In genomic region chr22:25540912-25541660, GRCh38 we compare ENCODE assay signal across 20 cellular contexts.
DNase-seq lines count a peak whose midpoint lies in the region; ATAC-seq, FAIRE-seq and TF ChIP-seq lines count a peak whose summit lies in the region.
"Had no signal": no experiment of that assay in that cellular context is flagged by ENCODE, and none has a peak within 500 bp of the region (broad histone marks: within the 10 kb centered on the region; RNA-seq: fewer than 3 reads in every experiment).

No MANE protein-coding gene starts in this region.

- H3K27me3 ChIP-seq in muscle layer of colon (ENCODE audit: control insufficient read depth in 1 of 2, insufficient read depth in 2 of 2, low read length in 2 of 2), result no peaks in the 10 kb centered on the region
- H3K27me3 ChIP-seq in WERI-Rb-1 (ENCODE audit: insufficient read depth, low read depth, severe bottlenecking), result no peaks in the 10 kb centered on the region
- H3K27me3 ChIP-seq: BLaER1 treated with 17β-estradiol and CSF1 and Interleukin-3, amounts not matched to agents 10 nM and 100 nM had no signal

- no peaks in the 10 kb centered on the region for H3K9me3 Mint-ChIP-seq in dendritic cell treated with granulocyte-macrophage colony-stimulating factor and Interleukin-4, amounts not matched to agents 40 ng/mL and 50 ng/mL, for 4 days
- H3K9me3 Mint-ChIP-seq: GM23338 had no signal

- H3K27ac Mint-ChIP-seq in dendritic cell treated with granulocyte-macrophage colony-stimulating factor and Interleukin-4, amounts not matched to agents 40 ng/mL and 50 ng/mL, for 4 days, result peak overlapping the region; percentile 73
- H3K27ac Mint-ChIP-seq: B cell; CD4-positive, CD25-positive, alpha-beta regulatory T cell; CD8-positive, alpha-beta memory T cell; GM23338; HFFc6 had no signal

- no peaks in the 10 kb centered on the region for H3K36me3 Mint-ChIP-seq in dendritic cell treated with granulocyte-macrophage colony-stimulating factor and Interleukin-4, amounts not matched to agents 40 ng/mL and 50 ng/mL, for 4 days (ENCODE audit: low read depth)

- H3K9ac ChIP-seq in muscle layer of colon (ENCODE audit: low read length), result no peak overlapping the region
- H3K9ac ChIP-seq: BLaER1 treated with 17β-estradiol and CSF1 and Interleukin-3, amounts not matched to agents 10 nM and 100 nM had no signal

- H3K9me3 ChIP-seq in muscle layer of colon (ENCODE audit: low read length) (peaks cover 6% of the 10 kb centered on the region), WERI-Rb-1 (ENCODE audit: severe bottlenecking) (no peaks in the 10 kb centered on the region)
- H3K9me3 ChIP-seq: BLaER1 treated with 17β-estradiol and CSF1 and Interleukin-3, amounts not matched to agents 10 nM and 100 nM had no signal

- H3K36me3 ChIP-seq in muscle layer of colon (ENCODE audit: insufficient read depth, low read length), result no peaks in the 10 kb centered on the region
- no peaks in the 10 kb centered on the region for H3K36me3 ChIP-seq in WERI-Rb-1
- H3K36me3 ChIP-seq: BLaER1 treated with 17β-estradiol and CSF1 and Interleukin-3, amounts not matched to agents 10 nM and 100 nM had no signal

- peak overlapping the region in 1 of 2 donors; percentile 19 for H3K4me3 ChIP-seq in muscle layer of colon (ENCODE audit: low read depth in 1 of 2, low read length in 2 of 2)
- H3K4me3 ChIP-seq in WERI-Rb-1 (ENCODE audit: low read depth, low read length), result no peak overlapping the region
- H3K4me3 ChIP-seq: BLaER1 treated with 17β-estradiol and CSF1 and Interleukin-3, amounts not matched to agents 10 nM and 100 nM; GM23338 had no signal

- TF ChIP-seq CTCF in WERI-Rb-1 (IDR thresholded peaks at IDR 0.05; ENCODE audit: low read depth, low read length), result no peak

- H3K4me1 ChIP-seq in muscle layer of colon (ENCODE audit: insufficient read depth, low read length), result peaks cover 54% of the 10 kb centered on the region

- peak overlapping the region; percentile 53 for H3K27ac ChIP-seq in muscle layer of colon (ENCODE audit: low read depth, low read length)
- H3K27ac ChIP-seq in WERI-Rb-1, result no peak overlapping the region
- H3K27ac ChIP-seq: BLaER1 treated with 17β-estradiol and CSF1 and Interleukin-3, amounts not matched to agents 10 nM and 100 nM had no signal

- intact Hi-C loops in dendritic cell treated with granulocyte-macrophage colony-stimulating factor and Interleukin-4, amounts not matched to agents 40 ng/mL and 50 ng/mL, for 4 days (cut with micrococcal nuclease), result loop anchor here (10.0 kb wide), 3 partner anchors 84 to 234 kb away; no protein-coding TSS in a partner anchor

- ATAC-seq in GM18873 (IDR thresholded peaks at IDR 0.05; ENCODE audit: low FRiP score, unreplicated experiment) (no peak), HG03442 (IDR thresholded peaks at IDR 0.05; ENCODE audit: unreplicated experiment) (no peak)
- ATAC-seq: GM23338, HCT116 had no signal

- peaks cover 57% of the 10 kb centered on the region for H3K4me1 Mint-ChIP-seq in dendritic cell treated with granulocyte-macrophage colony-stimulating factor and Interleukin-4, amounts not matched to agents 40 ng/mL and 50 ng/mL, for 4 days (ENCODE audit: low read depth)
- H3K4me1 Mint-ChIP-seq: CD8-positive, alpha-beta memory T cell had no signal

- TF ChIP-seq EP300 in Ishikawa (IDR thresholded peaks at IDR 0.05; ENCODE audit: borderline replicate concordance), result no peak

- no peaks in the 10 kb centered on the region for H3K27me3 Mint-ChIP-seq in dendritic cell treated with granulocyte-macrophage colony-stimulating factor and Interleukin-4, amounts not matched to agents 40 ng/mL and 50 ng/mL, for 4 days
- H3K27me3 Mint-ChIP-seq: B cell; CD4-positive, CD25-positive, alpha-beta regulatory T cell had no signal

- no peak overlapping the region for H3K4me3 Mint-ChIP-seq in dendritic cell treated with granulocyte-macrophage colony-stimulating factor and Interleukin-4, amounts not matched to agents 40 ng/mL and 50 ng/mL, for 4 days
- H3K4me3 Mint-ChIP-seq: B cell; CD4-positive, CD25-positive, alpha-beta regulatory T cell; CD8-positive, alpha-beta memory T cell; GM23338; HFFc6 had no signal

- DNase-seq in urothelium cell line (ENCODE audit: low spot score) (no peak), WERI-Rb-1 (no peak)
- DNase-seq: CD4-positive, CD25-positive, alpha-beta regulatory T cell; CD8-positive, alpha-beta memory T cell; COR-L47; DMS 273 treated with DMSO at 0.1 percent for 48 hours; DMS53; H7; HFFc6 had no signal

- TF ChIP-seq RAD21 in Ishikawa (IDR thresholded peaks at IDR 0.05; ENCODE audit: low read depth), result no peak

- FAIRE-seq in urothelium cell line (lab: Jason Lieb, UNC), result peak; percentile 98
- FAIRE-seq: G401.6, GM12891 had no signal

TF ChIP-seq in Ishikawa, 13 proteins besides CTCF, POLR2A, EP300 and RAD21:
- TF ChIP-seq MAX (IDR thresholded peaks at IDR 0.05), result no peak
- TF ChIP-seq, protein P1, sequence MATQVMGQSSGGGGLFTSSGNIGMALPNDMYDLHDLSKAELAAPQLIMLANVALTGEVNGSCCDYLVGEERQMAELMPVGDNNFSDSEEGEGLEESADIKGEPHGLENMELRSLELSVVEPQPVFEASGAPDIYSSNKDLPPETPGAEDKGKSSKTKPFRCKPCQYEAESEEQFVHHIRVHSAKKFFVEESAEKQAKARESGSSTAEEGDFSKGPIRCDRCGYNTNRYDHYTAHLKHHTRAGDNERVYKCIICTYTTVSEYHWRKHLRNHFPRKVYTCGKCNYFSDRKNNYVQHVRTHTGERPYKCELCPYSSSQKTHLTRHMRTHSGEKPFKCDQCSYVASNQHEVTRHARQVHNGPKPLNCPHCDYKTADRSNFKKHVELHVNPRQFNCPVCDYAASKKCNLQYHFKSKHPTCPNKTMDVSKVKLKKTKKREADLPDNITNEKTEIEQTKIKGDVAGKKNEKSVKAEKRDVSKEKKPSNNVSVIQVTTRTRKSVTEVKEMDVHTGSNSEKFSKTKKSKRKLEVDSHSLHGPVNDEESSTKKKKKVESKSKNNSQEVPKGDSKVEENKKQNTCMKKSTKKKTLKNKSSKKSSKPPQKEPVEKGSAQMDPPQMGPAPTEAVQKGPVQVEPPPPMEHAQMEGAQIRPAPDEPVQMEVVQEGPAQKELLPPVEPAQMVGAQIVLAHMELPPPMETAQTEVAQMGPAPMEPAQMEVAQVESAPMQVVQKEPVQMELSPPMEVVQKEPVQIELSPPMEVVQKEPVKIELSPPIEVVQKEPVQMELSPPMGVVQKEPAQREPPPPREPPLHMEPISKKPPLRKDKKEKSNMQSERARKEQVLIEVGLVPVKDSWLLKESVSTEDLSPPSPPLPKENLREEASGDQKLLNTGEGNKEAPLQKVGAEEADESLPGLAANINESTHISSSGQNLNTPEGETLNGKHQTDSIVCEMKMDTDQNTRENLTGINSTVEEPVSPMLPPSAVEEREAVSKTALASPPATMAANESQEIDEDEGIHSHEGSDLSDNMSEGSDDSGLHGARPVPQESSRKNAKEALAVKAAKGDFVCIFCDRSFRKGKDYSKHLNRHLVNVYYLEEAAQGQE (IDR thresholded peaks at IDR 0.05; ENCODE audit: low read depth), result no peak
- TF ChIP-seq CREB1 (IDR thresholded peaks at IDR 0.05; ENCODE audit: low read depth), result no peak
- TF ChIP-seq EGR1 (IDR thresholded peaks at IDR 0.05), result no peak
- TF ChIP-seq TCF12 (IDR thresholded peaks at IDR 0.05; ENCODE audit: low read depth), result no peak
- TF ChIP-seq, protein P2, sequence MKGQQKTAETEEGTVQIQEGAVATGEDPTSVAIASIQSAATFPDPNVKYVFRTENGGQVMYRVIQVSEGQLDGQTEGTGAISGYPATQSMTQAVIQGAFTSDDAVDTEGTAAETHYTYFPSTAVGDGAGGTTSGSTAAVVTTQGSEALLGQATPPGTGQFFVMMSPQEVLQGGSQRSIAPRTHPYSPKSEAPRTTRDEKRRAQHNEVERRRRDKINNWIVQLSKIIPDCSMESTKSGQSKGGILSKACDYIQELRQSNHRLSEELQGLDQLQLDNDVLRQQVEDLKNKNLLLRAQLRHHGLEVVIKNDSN (IDR thresholded peaks at IDR 0.05), result peak; percentile 64
- TF ChIP-seq TEAD4 (IDR thresholded peaks at IDR 0.05), result no peak
